Comparison of ENCODE assay signal across 24 cellular contexts in the genomic region with DNA sequence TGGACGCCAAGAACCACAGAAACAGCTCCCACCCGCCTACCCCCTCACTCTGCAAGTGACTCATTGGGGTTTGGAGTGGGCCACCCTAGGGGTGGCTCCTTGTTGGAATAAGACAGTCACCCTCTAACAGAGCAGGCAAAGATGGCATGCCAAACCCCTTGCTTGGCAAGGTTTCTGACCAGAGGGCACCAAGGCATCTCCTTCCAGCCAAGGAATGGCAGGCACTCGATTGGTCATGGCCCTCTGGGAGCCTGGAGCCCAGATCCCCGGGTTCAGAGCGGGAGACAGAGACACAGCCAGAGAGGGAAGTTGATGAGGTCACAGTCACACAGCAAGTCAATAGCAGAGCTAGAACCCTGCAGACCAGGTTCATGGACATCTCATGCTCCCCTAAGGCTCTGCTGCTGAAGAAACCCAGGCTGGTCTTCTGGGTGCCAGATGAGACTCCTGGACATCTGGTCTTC. TPM values are rescaled to one million over a fixed set of nuclear protein-coding genes. Genes with fewer than 3 reads are reported as not detected.
DNase-seq lines count a peak whose midpoint lies in the region; ATAC-seq and TF ChIP-seq lines count a peak whose summit lies in the region.
"Had no signal": no experiment of that assay in that cellular context is flagged by ENCODE, and none has a peak within 500 bp of the region (broad histone marks: within the 10 kb centered on the region; RNA-seq: fewer than 3 reads in every experiment).

No MANE protein-coding gene starts in this region.

- H3K27ac ChIP-seq in endodermal cell (ENCODE audit: low read depth, low read length): no peak overlapping the region
- no peak overlapping the region for H3K27ac ChIP-seq in osteoblast (ENCODE audit: low read depth, low read length)
- no peak overlapping the region for H3K27ac ChIP-seq in testis
- H3K27ac ChIP-seq: SJCRH30 had no signal

- no peak overlapping the region for H3K9ac ChIP-seq in endodermal cell (ENCODE audit: extremely low read depth, low read length, poor library complexity, severe bottlenecking)

- no peak overlapping the region for H3K4me3 ChIP-seq in endodermal cell (ENCODE audit: low read length)
- H3K4me3 ChIP-seq in osteoblast (ENCODE audit: insufficient read depth, low read length): no peak overlapping the region
- H3K4me3 ChIP-seq in testis: no peak overlapping the region
- H3K4me3 ChIP-seq: K562, SJCRH30 had no signal

- ATAC-seq in activated naive CD8-positive, alpha-beta T cell treated with anti-CD3 and anti-CD28 coated beads, Interleukin-2, amount 50 U/mL, for 24 hours: no peak
- ATAC-seq: K562, PC-3, Right ventricle myocardium inferior, SK-N-SH treated with all-trans-retinoic acid at 6 μM for 48 hours had no signal

- H3K9me3 ChIP-seq in endodermal cell (ENCODE audit: control insufficient read depth, low read length): no peaks in the 10 kb centered on the region
- H3K9me3 ChIP-seq in osteoblast (ENCODE audit: low read depth, low read length): no peaks in the 10 kb centered on the region
- H3K9me3 ChIP-seq in testis: no peaks in the 10 kb centered on the region
- H3K9me3 ChIP-seq: SJCRH30 had no signal

- H3K36me3 Mint-ChIP-seq in endodermal cell (ENCODE audit: low read depth): no peaks in the 10 kb centered on the region
- no peaks in the 10 kb centered on the region for H3K36me3 Mint-ChIP-seq in activated naive CD8-positive, alpha-beta T cell treated with anti-CD3 and anti-CD28 coated beads, Interleukin-2, amount 50 U/mL, for 24 hours (ENCODE audit: low read depth)
- H3K36me3 Mint-ChIP-seq: CD4-positive, alpha-beta memory T cell had no signal

- peak overlapping the region; percentile 47 for H3K4me2 ChIP-seq in osteoblast (ENCODE audit: insufficient read depth, low read length)

- no peaks in the 10 kb centered on the region for H4K20me1 ChIP-seq in osteoblast (ENCODE audit: insufficient read depth, low read length)

- H3K79me2 ChIP-seq in osteoblast (ENCODE audit: insufficient read depth, low read length): no peaks in the 10 kb centered on the region

- no peak overlapping the region for H2AFZ ChIP-seq in osteoblast (ENCODE audit: low read length)

- no peaks in the 10 kb centered on the region for H3K4me1 ChIP-seq in endodermal cell (ENCODE audit: control insufficient read depth, insufficient read depth, low read length)
- peaks cover 14% of the 10 kb centered on the region for H3K4me1 ChIP-seq in osteoblast (ENCODE audit: insufficient read depth, low read length)
- peaks cover 10% of the 10 kb centered on the region for H3K4me1 ChIP-seq in testis
- H3K4me1 ChIP-seq: SJCRH30 had no signal

- H3K27ac Mint-ChIP-seq in endodermal cell: no peak overlapping the region
- no peak overlapping the region for H3K27ac Mint-ChIP-seq in activated naive CD8-positive, alpha-beta T cell treated with anti-CD3 and anti-CD28 coated beads, Interleukin-2, amount 50 U/mL, for 24 hours
- H3K27ac Mint-ChIP-seq: CD4-positive, alpha-beta memory T cell had no signal

- DNase-seq in RPMI7951 (ENCODE audit: low read depth): peak; percentile 10
- DNase-seq in endodermal cell: peak; percentile 23
- peak; percentile 79 for DNase-seq in osteoblast (ENCODE audit: insufficient read length, low spot score, missing footprints)
- no peak for DNase-seq in activated naive CD8-positive, alpha-beta T cell treated with anti-CD3 and anti-CD28 coated beads, Interleukin-2, amount 50 U/mL, for 24 hours
- no peak for DNase-seq in testis
- DNase-seq in HuH-7.5 (ENCODE audit: low spot score): no peak
- no peak for DNase-seq in DMS 273 (lab: John Stamatoyannopoulos, UW; ENCODE audit: unreplicated experiment)
- DNase-seq: CD4-positive, alpha-beta memory T cell; COR-L47; DMS79; EL; GDM1; Kasumi-1; NCI-H2029; NCI-H446; NCI-H526; NK-92 treated with Interleukin-12 subunit alpha and Interleukin-12 subunit beta, amount 100 ng/mL, for 24 hours; PC-3; SJCRH30 had no signal

- intact Hi-C loops in testis (cut with DNase I; ENCODE audit: low total_unique reads): no loop called here

- no peak for TF ChIP-seq POLR2A in testis (IDR thresholded peaks at IDR 0.05)

- H3K27me3 ChIP-seq in endodermal cell (ENCODE audit: control insufficient read depth, insufficient read depth, low read length, poor library complexity, severe bottlenecking) (no peaks in the 10 kb centered on the region), osteoblast (ENCODE audit: insufficient read depth, low read length) (peaks cover 22% of the 10 kb centered on the region), testis (no peaks in the 10 kb centered on the region)

- no peak overlapping the region for H3K4me3 Mint-ChIP-seq in endodermal cell
- no peak overlapping the region for H3K4me3 Mint-ChIP-seq in activated naive CD8-positive, alpha-beta T cell treated with anti-CD3 and anti-CD28 coated beads, Interleukin-2, amount 50 U/mL, for 24 hours
- H3K4me3 Mint-ChIP-seq: CD4-positive, alpha-beta memory T cell had no signal

- no peaks in the 10 kb centered on the region for H3K9me3 Mint-ChIP-seq in endodermal cell
- no peaks in the 10 kb centered on the region for H3K9me3 Mint-ChIP-seq in activated naive CD8-positive, alpha-beta T cell treated with anti-CD3 and anti-CD28 coated beads, Interleukin-2, amount 50 U/mL, for 24 hours

- H3K27me3 Mint-ChIP-seq in endodermal cell (ENCODE audit: insufficient read depth): peaks cover 7% of the 10 kb centered on the region
- peaks cover 17% of the 10 kb centered on the region for H3K27me3 Mint-ChIP-seq in activated naive CD8-positive, alpha-beta T cell treated with anti-CD3 and anti-CD28 coated beads, Interleukin-2, amount 50 U/mL, for 24 hours

- H3K4me1 Mint-ChIP-seq in endodermal cell: peaks cover 43% of the 10 kb centered on the region
- H3K4me1 Mint-ChIP-seq in activated naive CD8-positive, alpha-beta T cell treated with anti-CD3 and anti-CD28 coated beads, Interleukin-2, amount 50 U/mL, for 24 hours: no peaks in the 10 kb centered on the region

- TF ChIP-seq CTCF in endodermal cell (conservative IDR thresholded peaks at IDR 0.05) (no peak), osteoblast (IDR thresholded peaks at IDR 0.05; ENCODE audit: extremely low read depth, low read depth, low read length) (no peak), testis (IDR thresholded peaks at IDR 0.05) (no peak)

- WGBS in endodermal cell (ENCODE audit: insufficient coverage in 1 of 2, insufficient read length in 1 of 2), 2 experiments: 87 to 90% methylated on average over 4 to 5 of the region's 5 CpGs
- WGBS in testis, 2 donors: 83 to 88% methylated on average over 1 to 5 of the region's 5 CpGs

- no peaks in the 10 kb centered on the region for H3K36me3 ChIP-seq in endodermal cell (ENCODE audit: control insufficient read depth, insufficient read depth, low read length)
- no peaks in the 10 kb centered on the region for H3K36me3 ChIP-seq in osteoblast (ENCODE audit: insufficient read depth, low read length)
- no peaks in the 10 kb centered on the region for H3K36me3 ChIP-seq in testis (ENCODE audit: low read depth, missing control alignments)
- H3K36me3 ChIP-seq: SJCRH30 had no signal

RNA-seq across cellular contexts. Expression of gene KIF12, which starts 23.1 kb away (rescaled TPM):
- 0.36 TPM in 1 of 2 replicates, not detected in the other for total RNA-seq in RPMI7951 (2014; rRNA removed; shearing (Covaris generic))
- 10 to 100 TPM; 11.4 to 16.3 TPM for total RNA-seq in endodermal cell
- polyA plus RNA-seq in endodermal cell (2013, experiment 1 of 2): 3.3 TPM
- 4.1 TPM for polyA plus RNA-seq in endodermal cell (2013, experiment 2 of 2)
- total RNA-seq in osteoblast: not detected in 2 replicates
- 1 to 10 TPM; 5.4 to 9.2 TPM for total RNA-seq in testis
- polyA plus RNA-seq in testis (ENCODE audit: insufficient read depth, low read depth, low replicate concordance): 7.1 TPM
- total RNA-seq: A673; CD4-positive, alpha-beta memory T cell; K562; MCF 10A; Right ventricle myocardium inferior; SJCRH30 had no signal
- polyA plus RNA-seq: CD4-positive, alpha-beta memory T cell; K562 had no signal

RNA-seq across cellular contexts. Expression of gene COL27A1, which starts 33.2 kb away (rescaled TPM):
- 2.8 and 4.7 TPM in 2 replicates for total RNA-seq in RPMI7951 (2014; rRNA removed; shearing (Covaris generic))
- total RNA-seq in endodermal cell (10 to 100 TPM; 43.8 to 69.5 TPM), osteoblast (10.1 and 11.8 TPM in 2 replicates), testis (10 to 100 TPM; 25.7 to 68.8 TPM)
- 27.0 TPM for polyA plus RNA-seq in endodermal cell (2013, experiment 1 of 2)
- polyA plus RNA-seq in endodermal cell (2013, experiment 2 of 2): 29.4 TPM
- 9.3 TPM for polyA plus RNA-seq in testis (ENCODE audit: insufficient read depth, low read depth, low replicate concordance)
- polyA plus RNA-seq: CD4-positive, alpha-beta memory T cell; K562 had no signal

RNA-seq across cellular contexts. Expression of gene AMBP, which starts 44.1 kb away (rescaled TPM):
- total RNA-seq in RPMI7951 (2014; rRNA removed; shearing (Covaris generic)): 0.48 and 4.6 TPM in 2 replicates
- 1 to 10 TPM in 1 of 2 donors, under 1 TPM in 1; 0.68 to 2.9 TPM for total RNA-seq in endodermal cell
- 0.32 TPM for polyA plus RNA-seq in endodermal cell (2013, experiment 1 of 2)
- polyA plus RNA-seq in endodermal cell (2013, experiment 2 of 2): 0.58 TPM
- not detected in 2 replicates for total RNA-seq in osteoblast
- under 1 TPM; 0.47 to 0.68 TPM for total RNA-seq in testis
- 0.88 TPM for polyA plus RNA-seq in testis (ENCODE audit: insufficient read depth, low read depth, low replicate concordance)
- total RNA-seq: A673; CD4-positive, alpha-beta memory T cell; MCF 10A; Right ventricle myocardium inferior had no signal
- polyA plus RNA-seq: CD4-positive, alpha-beta memory T cell; K562 had no signal

Comparison
In these comparisons a context has a peak if more than half of its experiments do, and no peak if none do; other contexts are left out.
1. DNase-seq: peak in RPMI7951 (single experiment), endodermal cell (single experiment) and osteoblast (single experiment); none in activated naive CD8-positive, alpha-beta T cell treated with anti-CD3 and anti-CD28 coated beads, Interleukin-2, amount 50 U/mL, for 24 hours (single experiment), testis (single experiment), HuH-7.5 (single experiment) and DMS 273 (single experiment).